35 cellular contexts compared by ENCODE assay signal in genomic region chr6:21728141-21728540, GRCh38.
"Had no signal": no experiment of that assay in that cellular context is flagged by ENCODE, and none has a peak within 500 bp of the region (broad histone marks: within the 10 kb centered on the region; RNA-seq: fewer than 3 reads in every experiment).

No MANE protein-coding gene starts in this region.

- ATAC-seq: activated CD4-positive, alpha-beta T cell treated with anti-CD3 and anti-CD28 coated beads for 36 hours; activated CD8-positive, alpha-beta memory T cell treated with anti-CD3 and anti-CD28 coated beads, Interleukin-2, amount 10 ng/mL, durations not matched to agents 7 days and 5 days; activated CD8-positive, alpha-beta T cell treated with anti-CD3 and anti-CD28 coated beads, Interleukin-2, amount 10 ng/mL, durations not matched to agents 7 days and 5 days; activated naive CD8-positive, alpha-beta T cell treated with anti-CD3 and anti-CD28 coated beads, Interleukin-2, amount 50 U/mL, for 24 hours; body of pancreas; effector memory CD8-positive, alpha-beta T cell; gastroesophageal sphincter; T-helper 17 cell had no signal

- H3K36me3 Mint-ChIP-seq: activated CD4-positive, alpha-beta memory T cell treated with anti-CD3 and anti-CD28 coated beads for 36 hours; activated CD8-positive, alpha-beta memory T cell treated with anti-CD3 and anti-CD28 coated beads, Interleukin-2, amount 10 ng/mL, durations not matched to agents 7 days and 5 days; activated naive CD4-positive, alpha-beta T cell treated with anti-CD3 and anti-CD28 coated beads, Interleukin-2, amount 50 U/mL, for 24 hours; activated naive CD8-positive, alpha-beta T cell treated with anti-CD3 and anti-CD28 coated beads for 36 hours had no signal

- H3K27ac Mint-ChIP-seq: activated CD4-positive, alpha-beta memory T cell treated with anti-CD3 and anti-CD28 coated beads for 36 hours; activated CD4-positive, alpha-beta T cell treated with anti-CD3 and anti-CD28 coated beads for 36 hours; activated CD4-positive, alpha-beta T cell treated with anti-CD3 and anti-CD28 coated beads, Interleukin-2, amount 10 ng/mL, durations not matched to agents 24 days and 14 days; activated CD8-positive, alpha-beta memory T cell treated with anti-CD3 and anti-CD28 coated beads, Interleukin-2, amount 10 ng/mL, durations not matched to agents 7 days and 5 days; activated CD8-positive, alpha-beta T cell treated with anti-CD3 and anti-CD28 coated beads, Interleukin-2, amount 10 ng/mL, durations not matched to agents 7 days and 5 days; activated naive CD4-positive, alpha-beta T cell treated with anti-CD3 and anti-CD28 coated beads for 36 hours; activated naive CD4-positive, alpha-beta T cell treated with anti-CD3 and anti-CD28 coated beads, Interleukin-2, amount 50 U/mL, for 24 hours; activated naive CD8-positive, alpha-beta T cell treated with anti-CD3 and anti-CD28 coated beads for 36 hours; activated naive CD8-positive, alpha-beta T cell treated with anti-CD3 and anti-CD28 coated beads, Interleukin-2, amount 50 U/mL, for 24 hours; activated T-helper 1 cell treated with anti-CD3 and anti-CD28 coated beads, Interleukin-12 subunit alpha, Interleukin-12 subunit beta, Interleukin-2, Interleukin-4 antibody, amounts not matched to agents 30 ng/mL and 10 ng/mL and 1 ng/mL, durations not matched to agents 14 hours and 24 hours and 36 hours; activated T-helper 2 cell treated with anti-CD3 and anti-CD28 coated beads, Interferon-gamma antibody, Interleukin-2, Interleukin-4, amounts not matched to agents 10 μg/mL and 5 μg/mL and 100 μg/mL, durations not matched to agents 14 hours and 24 hours and 36 hours; effector memory CD8-positive, alpha-beta T cell; T-helper 17 cell; T-helper 2 cell treated with Interferon-gamma antibody and Interleukin-4, amounts not matched to agents 5 μg/mL and 100 μg/mL, for 36 hours had no signal

- H3K27ac ChIP-seq: adrenal gland, body of pancreas, epithelial cell of prostate, esophagus squamous epithelium, gastroesophageal sphincter, WERI-Rb-1 had no signal

- H3K9me3 ChIP-seq: adrenal gland, body of pancreas, esophagus squamous epithelium, gastroesophageal sphincter had no signal

- DNase-seq: activated CD4-positive, alpha-beta memory T cell treated with anti-CD3 and anti-CD28 coated beads for 36 hours; activated CD4-positive, alpha-beta T cell treated with anti-CD3 and anti-CD28 coated beads for 36 hours; activated CD4-positive, alpha-beta T cell treated with anti-CD3 and anti-CD28 coated beads, Interleukin-2, amount 10 ng/mL, durations not matched to agents 24 days and 14 days; activated CD4-positive, CD25-positive, alpha-beta regulatory T cell; activated CD4-positive, CD25-positive, alpha-beta regulatory T cell treated with anti-CD3 and anti-CD28 coated beads, Interleukin-2, amount 50 U/mL, for 72 hours; activated CD8-positive, alpha-beta memory T cell treated with anti-CD3 and anti-CD28 coated beads, Interleukin-2, amount 10 ng/mL, durations not matched to agents 7 days and 5 days; activated CD8-positive, alpha-beta memory T cell treated with anti-CD3 and anti-CD28 coated beads, Interleukin-2, amount 50 U/mL, for 4 hours; activated CD8-positive, alpha-beta T cell treated with anti-CD3 and anti-CD28 coated beads, Interleukin-2, amount 10 ng/mL, durations not matched to agents 7 days and 5 days; activated effector memory CD4-positive, alpha-beta T cell treated with anti-CD3 and anti-CD28 coated beads, Interleukin-2, amount 50 U/mL, for 16 hours; activated naive CD4-positive, alpha-beta T cell treated with anti-CD3 and anti-CD28 coated beads for 36 hours; activated naive CD8-positive, alpha-beta T cell treated with anti-CD3 and anti-CD28 coated beads for 36 hours; activated naive CD8-positive, alpha-beta T cell treated with anti-CD3 and anti-CD28 coated beads, Interleukin-2, amount 50 U/mL, for 24 hours; activated T-cell treated with anti-CD3 and anti-CD28 coated beads, Interleukin-2, amount 50 U/mL, for 1 hour; activated T-cell treated with anti-CD3 and anti-CD28 coated beads, Interleukin-2, amount 50 U/mL, for 48 hours; adrenal gland; amygdala; aorta; body of pancreas; caudate nucleus; cortex of kidney; dermis blood vessel endothelial cell; effector CD4-positive, alpha-beta T cell; effector memory CD8-positive, alpha-beta T cell; esophagus squamous epithelium; foreskin melanocyte; T-helper 1 cell; T-helper 17 cell; T1000; WERI-Rb-1 had no signal

- H3K4me1 Mint-ChIP-seq: activated CD4-positive, alpha-beta T cell treated with anti-CD3 and anti-CD28 coated beads for 36 hours; activated CD8-positive, alpha-beta memory T cell treated with anti-CD3 and anti-CD28 coated beads, Interleukin-2, amount 10 ng/mL, durations not matched to agents 7 days and 5 days; activated naive CD4-positive, alpha-beta T cell treated with anti-CD3 and anti-CD28 coated beads, Interleukin-2, amount 50 U/mL, for 24 hours; activated naive CD8-positive, alpha-beta T cell treated with anti-CD3 and anti-CD28 coated beads for 36 hours; activated naive CD8-positive, alpha-beta T cell treated with anti-CD3 and anti-CD28 coated beads, Interleukin-2, amount 50 U/mL, for 24 hours had no signal

- H3K4me3 ChIP-seq: adrenal gland, body of pancreas, esophagus squamous epithelium, gastroesophageal sphincter had no signal

- H3K36me3 ChIP-seq: adrenal gland, esophagus squamous epithelium, gastroesophageal sphincter, WERI-Rb-1 had no signal

- H3K9me3 Mint-ChIP-seq: activated CD4-positive, alpha-beta memory T cell treated with anti-CD3 and anti-CD28 coated beads for 36 hours; activated naive CD4-positive, alpha-beta T cell treated with anti-CD3 and anti-CD28 coated beads for 36 hours; activated naive CD4-positive, alpha-beta T cell treated with anti-CD3 and anti-CD28 coated beads, Interleukin-2, amount 50 U/mL, for 24 hours; activated naive CD8-positive, alpha-beta T cell treated with anti-CD3 and anti-CD28 coated beads for 36 hours; activated naive CD8-positive, alpha-beta T cell treated with anti-CD3 and anti-CD28 coated beads, Interleukin-2, amount 50 U/mL, for 24 hours; activated T-helper 1 cell treated with anti-CD3 and anti-CD28 coated beads, Interleukin-12 subunit alpha, Interleukin-12 subunit beta, Interleukin-2, Interleukin-4 antibody, amounts not matched to agents 30 ng/mL and 10 ng/mL and 1 ng/mL, durations not matched to agents 14 hours and 24 hours and 36 hours; activated T-helper 2 cell treated with anti-CD3 and anti-CD28 coated beads, Interferon-gamma antibody, Interleukin-2, Interleukin-4, amounts not matched to agents 10 μg/mL and 5 μg/mL and 100 μg/mL, durations not matched to agents 14 hours and 24 hours and 36 hours; effector memory CD8-positive, alpha-beta T cell; T-helper 2 cell treated with Interferon-gamma antibody and Interleukin-4, amounts not matched to agents 5 μg/mL and 100 μg/mL, for 36 hours had no signal

- H3K4me3 Mint-ChIP-seq: activated CD4-positive, alpha-beta memory T cell treated with anti-CD3 and anti-CD28 coated beads for 36 hours; activated CD4-positive, alpha-beta T cell treated with anti-CD3 and anti-CD28 coated beads for 36 hours; activated CD4-positive, alpha-beta T cell treated with anti-CD3 and anti-CD28 coated beads, Interleukin-2, amount 10 ng/mL, durations not matched to agents 24 days and 14 days; activated CD8-positive, alpha-beta memory T cell treated with anti-CD3 and anti-CD28 coated beads, Interleukin-2, amount 10 ng/mL, durations not matched to agents 7 days and 5 days; activated CD8-positive, alpha-beta T cell treated with anti-CD3 and anti-CD28 coated beads, Interleukin-2, amount 10 ng/mL, durations not matched to agents 7 days and 5 days; activated naive CD4-positive, alpha-beta T cell treated with anti-CD3 and anti-CD28 coated beads for 36 hours; activated naive CD4-positive, alpha-beta T cell treated with anti-CD3 and anti-CD28 coated beads, Interleukin-2, amount 50 U/mL, for 24 hours; activated naive CD8-positive, alpha-beta T cell treated with anti-CD3 and anti-CD28 coated beads for 36 hours; activated naive CD8-positive, alpha-beta T cell treated with anti-CD3 and anti-CD28 coated beads, Interleukin-2, amount 50 U/mL, for 24 hours; activated T-helper 1 cell treated with anti-CD3 and anti-CD28 coated beads, Interleukin-12 subunit alpha, Interleukin-12 subunit beta, Interleukin-2, Interleukin-4 antibody, amounts not matched to agents 30 ng/mL and 10 ng/mL and 1 ng/mL, durations not matched to agents 14 hours and 24 hours and 36 hours; effector memory CD8-positive, alpha-beta T cell; T-helper 17 cell; T-helper 2 cell treated with Interferon-gamma antibody and Interleukin-4, amounts not matched to agents 5 μg/mL and 100 μg/mL, for 36 hours had no signal

- H3K27me3 ChIP-seq: adrenal gland, body of pancreas, esophagus squamous epithelium, gastroesophageal sphincter had no signal

- H3K4me1 ChIP-seq: adrenal gland had no signal

- H3K27me3 Mint-ChIP-seq: activated CD4-positive, alpha-beta memory T cell treated with anti-CD3 and anti-CD28 coated beads for 36 hours; activated CD4-positive, alpha-beta T cell treated with anti-CD3 and anti-CD28 coated beads for 36 hours; activated CD4-positive, alpha-beta T cell treated with anti-CD3 and anti-CD28 coated beads, Interleukin-2, amount 10 ng/mL, durations not matched to agents 24 days and 14 days; activated CD8-positive, alpha-beta memory T cell treated with anti-CD3 and anti-CD28 coated beads, Interleukin-2, amount 10 ng/mL, durations not matched to agents 7 days and 5 days; activated naive CD4-positive, alpha-beta T cell treated with anti-CD3 and anti-CD28 coated beads, Interleukin-2, amount 50 U/mL, for 24 hours; activated naive CD8-positive, alpha-beta T cell treated with anti-CD3 and anti-CD28 coated beads for 36 hours; effector memory CD8-positive, alpha-beta T cell; T-helper 17 cell had no signal
